In genomic region chr1:1374068-1374860, GRCh38 we compare ENCODE assay signal across 6 cellular contexts. TPM values are rescaled to one million over a fixed set of nuclear protein-coding genes. Genes with fewer than 3 reads are reported as not detected.
DNase-seq lines count a peak whose midpoint lies in the region; ATAC-seq lines count a peak whose summit lies in the region.

No MANE protein-coding gene starts in this region.

- peak in 2 of 3 experiments; percentile 29 to 61 for DNase-seq in NCI-H1417 (lab: John Stamatoyannopoulos, UW)
- no peak for DNase-seq in NCI-H1417 treated with DMSO at 0.1 percent for 48 hours (lab: John Stamatoyannopoulos, UW)
- no peak for DNase-seq in activated CD8-positive, alpha-beta T cell treated with anti-CD3 and anti-CD28 coated beads, Interleukin-2, amount 10 ng/mL, durations not matched to agents 7 days and 5 days
- DNase-seq in memory B cell (ENCODE audit: low spot score in 2 of 2), result peak in 1 of 2 donors; percentile 43
- no peak for DNase-seq in NK-92 (lab: John Stamatoyannopoulos, UW; ENCODE audit: unreplicated experiment)
- DNase-seq in putamen (ENCODE audit: low spot score), result no peak

- POLR2A ChIA-PET in activated CD8-positive, alpha-beta T cell treated with anti-CD3 and anti-CD28 coated beads, Interleukin-2, amount 10 ng/mL, durations not matched to agents 7 days and 5 days (lab: Charles Lee), result interaction anchor here (0.8 to 4.4 kb wide), 6 partner anchors 14 to 341 kb away, joined by 3 to 41 read pairs (median 6); partner anchors contain the start of genes CCNL2 and MRPL20

- no peaks in the 10 kb centered on the region for H3K9me3 Mint-ChIP-seq in activated CD8-positive, alpha-beta T cell treated with anti-CD3 and anti-CD28 coated beads, Interleukin-2, amount 10 ng/mL, durations not matched to agents 7 days and 5 days (ENCODE audit: insufficient read depth)
- H3K9me3 Mint-ChIP-seq in memory B cell, result no peaks in the 10 kb centered on the region

- H3K36me3 Mint-ChIP-seq in activated CD8-positive, alpha-beta T cell treated with anti-CD3 and anti-CD28 coated beads, Interleukin-2, amount 10 ng/mL, durations not matched to agents 7 days and 5 days (ENCODE audit: low read depth), result peaks cover 15% of the 10 kb centered on the region
- H3K36me3 Mint-ChIP-seq in memory B cell, result no peaks in the 10 kb centered on the region

- peaks cover 40% of the 10 kb centered on the region for H3K4me1 Mint-ChIP-seq in activated CD8-positive, alpha-beta T cell treated with anti-CD3 and anti-CD28 coated beads, Interleukin-2, amount 10 ng/mL, durations not matched to agents 7 days and 5 days (ENCODE audit: low read depth)
- peaks cover 5% of the 10 kb centered on the region for H3K4me1 Mint-ChIP-seq in memory B cell

- CTCF ChIA-PET in activated CD8-positive, alpha-beta T cell treated with anti-CD3 and anti-CD28 coated beads, Interleukin-2, amount 10 ng/mL, durations not matched to agents 7 days and 5 days (lab: Charles Lee), result interaction anchor here (1.4 to 2.5 kb wide), 4 partner anchors 24 to 69 kb away, joined by 6 to 8 read pairs (median 8); partner anchors contain the start of genes CCNL2 and DVL1

- H3K27ac Mint-ChIP-seq in activated CD8-positive, alpha-beta T cell treated with anti-CD3 and anti-CD28 coated beads, Interleukin-2, amount 10 ng/mL, durations not matched to agents 7 days and 5 days, result peak overlapping the region; percentile 98
- H3K27ac Mint-ChIP-seq in memory B cell, result peak overlapping the region; percentile 85

- H3K27me3 Mint-ChIP-seq in activated CD8-positive, alpha-beta T cell treated with anti-CD3 and anti-CD28 coated beads, Interleukin-2, amount 10 ng/mL, durations not matched to agents 7 days and 5 days (ENCODE audit: low read depth), result no peaks in the 10 kb centered on the region
- H3K27me3 Mint-ChIP-seq in memory B cell, result no peaks in the 10 kb centered on the region

- peak overlapping the region; percentile 90 for H3K4me3 Mint-ChIP-seq in activated CD8-positive, alpha-beta T cell treated with anti-CD3 and anti-CD28 coated beads, Interleukin-2, amount 10 ng/mL, durations not matched to agents 7 days and 5 days
- H3K4me3 Mint-ChIP-seq in memory B cell, result peak overlapping the region; percentile 83

- ATAC-seq in activated CD8-positive, alpha-beta T cell treated with anti-CD3 and anti-CD28 coated beads, Interleukin-2, amount 10 ng/mL, durations not matched to agents 7 days and 5 days, result no peak
- no peak for ATAC-seq in memory B cell (ENCODE audit: low read depth)

RNA-seq across cellular contexts. Expression of gene AURKAIP1, which starts 0.7 kb away (rescaled TPM):
- 100 to 1,000 TPM; 120 to 123 TPM for total RNA-seq in activated CD8-positive, alpha-beta T cell treated with anti-CD3 and anti-CD28 coated beads, Interleukin-2, amount 10 ng/mL, durations not matched to agents 7 days and 5 days

RNA-seq across cellular contexts. Expression of gene MXRA8, which starts 15.9 kb away (rescaled TPM):
- total RNA-seq in activated CD8-positive, alpha-beta T cell treated with anti-CD3 and anti-CD28 coated beads, Interleukin-2, amount 10 ng/mL, durations not matched to agents 7 days and 5 days, result not detected

RNA-seq across cellular contexts. Expression of gene CCNL2, which starts 24.9 kb away (rescaled TPM):
- total RNA-seq in activated CD8-positive, alpha-beta T cell treated with anti-CD3 and anti-CD28 coated beads, Interleukin-2, amount 10 ng/mL, durations not matched to agents 7 days and 5 days, result 100 to 1,000 TPM in 1 of 2 experiments, 10 to 100 TPM in 1; 98.3 to 110 TPM

RNA-seq across cellular contexts. Expression of gene DVL1, which starts 25.0 kb away (rescaled TPM):
- 10 to 100 TPM; 29.1 to 30.7 TPM for total RNA-seq in activated CD8-positive, alpha-beta T cell treated with anti-CD3 and anti-CD28 coated beads, Interleukin-2, amount 10 ng/mL, durations not matched to agents 7 days and 5 days

RNA-seq across cellular contexts. Expression of gene MRPL20, which starts 32.8 kb away (rescaled TPM):
- 100 to 1,000 TPM; 111 to 117 TPM for total RNA-seq in activated CD8-positive, alpha-beta T cell treated with anti-CD3 and anti-CD28 coated beads, Interleukin-2, amount 10 ng/mL, durations not matched to agents 7 days and 5 days

Comparison
In these comparisons a context has a peak if more than half of its experiments do, and no peak if none do; other contexts are left out.
1. DNase-seq: peak in NCI-H1417 (2 of 3); none in NCI-H1417 treated with DMSO at 0.1 percent for 48 hours (single experiment), activated CD8-positive, alpha-beta T cell treated with anti-CD3 and anti-CD28 coated beads, Interleukin-2, amount 10 ng/mL, durations not matched to agents 7 days and 5 days (single experiment), NK-92 (single experiment) and putamen (single experiment).